Comparison of ENCODE assay signal across 21 cellular contexts in genomic region chr2:69717902-69718301, GRCh38. TPM values are rescaled to one million over a fixed set of nuclear protein-coding genes. Genes with fewer than 3 reads are reported as not detected.
DNase-seq lines count a peak whose midpoint lies in the region; ATAC-seq and TF ChIP-seq lines count a peak whose summit lies in the region.
"Had no signal": no experiment of that assay in that cellular context is flagged by ENCODE, and none has a peak within 500 bp of the region (broad histone marks: within the 10 kb centered on the region; RNA-seq: fewer than 3 reads in every experiment).

No MANE protein-coding gene starts in this region.

- H3K36me3 Mint-ChIP-seq in chondrocyte (ENCODE audit: low read depth) (no peaks in the 10 kb centered on the region), osteocyte (ENCODE audit: unreplicated experiment) (no peaks in the 10 kb centered on the region)
- H3K36me3 Mint-ChIP-seq: stimulated activated effector memory CD8-positive, alpha-beta T cell treated with anti-CD3 and anti-CD28 coated beads, Interleukin-12 subunit alpha, Interleukin-12 subunit beta, amount 100 ng/mL, for 72 hours had no signal

- H3K27ac ChIP-seq in HUES64 (ENCODE audit: low read depth, low read length), result peak overlapping the region; percentile 92; the same call in 1 of the 2 replicates
- H3K27ac ChIP-seq: ascending aorta, gastrocnemius medialis had no signal

- H3K27ac Mint-ChIP-seq in chondrocyte (ENCODE audit: unreplicated experiment) (peak overlapping the region; percentile 75), osteocyte (ENCODE audit: unreplicated experiment) (peak overlapping the region; percentile 16)
- H3K27ac Mint-ChIP-seq: stimulated activated effector memory CD8-positive, alpha-beta T cell treated with anti-CD3 and anti-CD28 coated beads, Interleukin-12 subunit alpha, Interleukin-12 subunit beta, amount 100 ng/mL, for 72 hours had no signal

- H3K9ac ChIP-seq in HUES64 (ENCODE audit: low read depth, low read length), result no peak overlapping the region; the same call in 1 of the 2 replicates

- DNase-seq in GM13977 (ENCODE audit: low spot score), result peak; percentile 49
- no peak for DNase-seq in chondrocyte (ENCODE audit: low spot score)
- no peak for DNase-seq in osteocyte (ENCODE audit: extremely low spot score, unreplicated experiment)
- DNase-seq in pons (ENCODE audit: low spot score), result no peak
- DNase-seq in G401 (ENCODE audit: low spot score), result no peak
- no peak for DNase-seq in hepatic stellate cell (ENCODE audit: low spot score)
- DNase-seq: activated CD4-positive, alpha-beta T cell treated with anti-CD3 and anti-CD28 coated beads, Interleukin-2, amount 50 U/mL, for 1 hour; DMS53; effector memory CD4-positive, alpha-beta T cell; gastrocnemius medialis; kidney; naive thymus-derived CD4-positive, alpha-beta T cell; NCI-H1105; NCI-H524; retina; stimulated activated CD4-positive, alpha-beta T cell treated with anti-CD3 and anti-CD28 coated beads, Interleukin-4, amount 100 ng/mL, for 24 hours; T-helper 2 cell had no signal

- H3K27me3 ChIP-seq in HUES64 (ENCODE audit: insufficient read depth, low read length), result no peaks in the 10 kb centered on the region
- H3K27me3 ChIP-seq: ascending aorta, gastrocnemius medialis had no signal

- H3K4me1 Mint-ChIP-seq in chondrocyte (ENCODE audit: low read depth), result peaks cover 39% of the 10 kb centered on the region
- peaks cover 40% of the 10 kb centered on the region for H3K4me1 Mint-ChIP-seq in osteocyte (ENCODE audit: unreplicated experiment)

- in situ Hi-C loops in GM13977 (cut with MboI; ENCODE audit: low pct_unique_long_range_greater_than_20kb, low sequenced_read_pairs, unreplicated experiment), result loop anchor here (10.0 to 25.0 kb wide), 2 partner anchors 153 to 331 kb away; partner anchors contain the start of gene GFPT1
- in situ Hi-C loops in G401 (cut with HindIII; ENCODE audit: low sequenced_read_pairs), result no loop called here

- TF ChIP-seq CTCF in GM13977 (IDR thresholded peaks at IDR 0.05; ENCODE audit: extremely low read depth, insufficient read depth, missing control alignments) (no peak), chondrocyte (IDR thresholded peaks at IDR 0.05) (no peak), osteocyte (IDR thresholded peaks at IDR 0.05) (no peak)

- H3K9me3 Mint-ChIP-seq in chondrocyte (ENCODE audit: low read depth), result no peaks in the 10 kb centered on the region
- no peaks in the 10 kb centered on the region for H3K9me3 Mint-ChIP-seq in osteocyte (ENCODE audit: unreplicated experiment)
- H3K9me3 Mint-ChIP-seq: naive thymus-derived CD4-positive, alpha-beta T cell; stimulated activated effector memory CD8-positive, alpha-beta T cell treated with anti-CD3 and anti-CD28 coated beads, Interleukin-12 subunit alpha, Interleukin-12 subunit beta, amount 100 ng/mL, for 72 hours had no signal

- no peak for ATAC-seq in GM21390 (IDR thresholded peaks at IDR 0.05; ENCODE audit: unreplicated experiment)
- ATAC-seq: gastrocnemius medialis; naive thymus-derived CD4-positive, alpha-beta T cell; stimulated activated effector memory CD8-positive, alpha-beta T cell treated with anti-CD3 and anti-CD28 coated beads, Interleukin-12 subunit alpha, Interleukin-12 subunit beta, amount 100 ng/mL, for 72 hours had no signal

- H3K4me3 Mint-ChIP-seq in chondrocyte (ENCODE audit: unreplicated experiment) (no peak overlapping the region), osteocyte (ENCODE audit: unreplicated experiment) (no peak overlapping the region)
- H3K4me3 Mint-ChIP-seq: naive thymus-derived CD4-positive, alpha-beta T cell; stimulated activated effector memory CD8-positive, alpha-beta T cell treated with anti-CD3 and anti-CD28 coated beads, Interleukin-12 subunit alpha, Interleukin-12 subunit beta, amount 100 ng/mL, for 72 hours had no signal

- 10% methylated on average over 1 of the region's 1 CpG for WGBS in HUES64

- H3K4me3 ChIP-seq in HUES64 (ENCODE audit: low read length), result no peak overlapping the region
- H3K4me3 ChIP-seq: ascending aorta, gastrocnemius medialis had no signal

- peaks cover 35% of the 10 kb centered on the region for H3K4me1 ChIP-seq in HUES64 (ENCODE audit: insufficient read depth, low read length)
- H3K4me1 ChIP-seq: ascending aorta, gastrocnemius medialis had no signal

- no peaks in the 10 kb centered on the region for H3K9me3 ChIP-seq in HUES64 (ENCODE audit: insufficient read depth, low read depth, low read length)
- H3K9me3 ChIP-seq: ascending aorta, gastrocnemius medialis had no signal

- H3K27me3 Mint-ChIP-seq in chondrocyte (ENCODE audit: low read depth), result no peaks in the 10 kb centered on the region
- H3K27me3 Mint-ChIP-seq in osteocyte (ENCODE audit: unreplicated experiment), result peaks cover 2% of the 10 kb centered on the region

- H3K36me3 ChIP-seq in HUES64 (ENCODE audit: insufficient read depth, low read length), result no peaks in the 10 kb centered on the region
- H3K36me3 ChIP-seq: ascending aorta, gastrocnemius medialis had no signal

RNA-seq across cellular contexts. Expression of gene ANXA4, which starts 24.0 kb away (rescaled TPM):
- 5.7 TPM for polyA plus RNA-seq in HUES64 (2013, experiment 1 of 2)
- polyA plus RNA-seq in HUES64 (2013, experiment 2 of 2), result 5.3 TPM
- total RNA-seq in chondrocyte, result 88.1 to 100 TPM (median 99.0 TPM) in 3 replicates
- 76.6 and 81.5 TPM in 2 replicates for total RNA-seq in osteocyte
- 64.8 and 85.8 TPM in 2 replicates for total RNA-seq in G401 (2014; rRNA removed; shearing (Covaris generic))
